ENCODE assay signal across 26 cellular contexts in genomic region chrX:84165716-84166115, GRCh38. TPM values are rescaled to one million over a fixed set of nuclear protein-coding genes. Genes with fewer than 3 reads are reported as not detected.
DNase-seq lines count a peak whose midpoint lies in the region; ATAC-seq, FAIRE-seq and TF ChIP-seq lines count a peak whose summit lies in the region.
"Had no signal": no experiment of that assay in that cellular context is flagged by ENCODE, and none has a peak within 500 bp of the region (broad histone marks: within the 10 kb centered on the region; RNA-seq: fewer than 3 reads in every experiment).

No MANE protein-coding gene starts in this region.

- H3K27ac ChIP-seq in A549 (no peak overlapping the region), fibroblast of lung (ENCODE audit: insufficient read depth, low read length) (no peak overlapping the region)
- H3K27ac ChIP-seq: 22Rv1, SJCRH30 had no signal

- H3K9me3 ChIP-seq in A549 (no peaks in the 10 kb centered on the region), fibroblast of lung (ENCODE audit: control insufficient read depth, insufficient read depth, low read depth, low read length) (no peaks in the 10 kb centered on the region)
- H3K9me3 ChIP-seq: BE2C, SJCRH30 had no signal

- H3K4me3 ChIP-seq in A549 (no peak overlapping the region), fibroblast of lung (replicated peaks in 1 of 4; ENCODE audit: control extremely low read depth in 1 of 4, insufficient read depth in 1 of 4, low read depth in 3 of 4, low read length in 4 of 4) (peak overlapping the region in 1 of 4 experiments; percentile 36)
- H3K4me3 ChIP-seq: GM12878, SJCRH30 had no signal

- 79% methylated on average over 1 of the region's 1 CpG for WGBS in A549 (ENCODE audit: missing lambda C conversion rate)

- H3K4me1 ChIP-seq in A549 (peaks cover 34% of the 10 kb centered on the region), fibroblast of lung (ENCODE audit: control insufficient read depth, extremely low read depth, insufficient read depth, low read length) (peaks cover 2% of the 10 kb centered on the region)
- H3K4me1 ChIP-seq: BE2C, SJCRH30 had no signal

- no peak for TF ChIP-seq RAD21 in A549 (conservative IDR thresholded peaks at IDR 0.05 in 1 of 2, IDR thresholded peaks at IDR 0.05 in 1 of 2)

- FAIRE-seq in A549 (lab: Jason Lieb, UNC) (no peak), H54 (lab: Jason Lieb, UNC) (no peak)
- FAIRE-seq: GM12878, RCC 7860 had no signal

- H3K27me3 ChIP-seq in fibroblast of lung (ENCODE audit: control insufficient read depth, insufficient read depth, low read length), result no peaks in the 10 kb centered on the region
- H3K27me3 ChIP-seq: BE2C, SJCRH30 had no signal

- no peak overlapping the region for H2AFZ ChIP-seq in fibroblast of lung (ENCODE audit: low read length)

- H3K4me2 ChIP-seq in A549, result peak overlapping the region; percentile 53
- peak overlapping the region; percentile 51 for H3K4me2 ChIP-seq in fibroblast of lung (ENCODE audit: extremely low read depth, insufficient read depth, low read length)

- H3K79me2 ChIP-seq in fibroblast of lung (ENCODE audit: control insufficient read depth, insufficient read depth, low read length), result no peaks in the 10 kb centered on the region

- no peak for ATAC-seq in A549
- ATAC-seq in HG03354 (IDR thresholded peaks at IDR 0.05; ENCODE audit: poor library complexity, severe bottlenecking, unreplicated experiment), result no peak
- ATAC-seq: GM12878 had no signal

- H4K20me1 ChIP-seq in fibroblast of lung (ENCODE audit: control insufficient read depth, extremely low read depth, insufficient read depth, low read length), result no peaks in the 10 kb centered on the region

- CTCF ChIA-PET in A549 (lab: Yijun Ruan, JAX), result no interaction called here

- no peaks in the 10 kb centered on the region for H3K36me3 ChIP-seq in fibroblast of lung (ENCODE audit: control insufficient read depth, insufficient read depth, low read length)
- H3K36me3 ChIP-seq: BE2C, SJCRH30 had no signal

- no peak for TF ChIP-seq EP300 in A549 (IDR thresholded peaks at IDR 0.05)

- POLR2A ChIA-PET in A549 (lab: Yijun Ruan, JAX), result no interaction called here

- TF ChIP-seq POLR2A in A549 (IDR thresholded peaks at IDR 0.05; ENCODE audit: low read length) (no peak), H54 (IDR thresholded peaks at IDR 0.05; ENCODE audit: low read depth, low read length) (no peak)

- no peak overlapping the region for H3K9ac ChIP-seq in fibroblast of lung (ENCODE audit: insufficient read depth, low read length)

- DNase-seq in A549 (ENCODE audit: low read depth in 1 of 2, low spot score in 1 of 2) (no peak), LHCN-M2 (ENCODE audit: low read depth) (peak; percentile 63), fibroblast of lung (ENCODE audit: low read depth in 2 of 2) (no peak), myocyte (ENCODE audit: low read depth) (peak; percentile 51), DMS153 (lab: John Stamatoyannopoulos, UW) (no peak), H54 (ENCODE audit: insufficient read length, low spot score) (no peak), GOT3 (lab: John Stamatoyannopoulos, UW) (no peak)
- DNase-seq: BE2C; CD4-positive, CD25-positive, alpha-beta regulatory T cell; COR-L47; DMS79 treated with DMSO at 0.1 percent for 48 hours; HCEC 1CT; Karpas-422; NCI-H1417; NCI-H1694 treated with DMSO at 0.1 percent for 48 hours; NCI-H2081 treated with DMSO at 0.1 percent for 48 hours; NCI-H2171 treated with DMSO at 0.1 percent for 48 hours; NCI-H446; NCI-H526 treated with DMSO at 0.1 percent for 48 hours; OCI-M1 had no signal

- TF ChIP-seq CTCF in A549 (IDR thresholded peaks at IDR 0.05), result no peak
- TF ChIP-seq CTCF in fibroblast of lung (conservative IDR thresholded peaks at IDR 0.05 in 1 of 2, IDR thresholded peaks at IDR 0.05 in 1 of 2; ENCODE audit: low read depth in 1 of 2, low read length in 2 of 2), result no peak

TF ChIP-seq in A549, 52 proteins besides CTCF, POLR2A, EP300 and RAD21:
- TF ChIP-seq HES2 (IDR thresholded peaks at IDR 0.05) (no peak), CEBPB (IDR thresholded peaks at IDR 0.05) (no peak), TFCP2L1 (CRISPR knock-in tag; IDR thresholded peaks at IDR 0.05) (no peak), E2F6 (IDR thresholded peaks at IDR 0.05; ENCODE audit: borderline replicate concordance, low read depth) (no peak), CBX8 (IDR thresholded peaks at IDR 0.05) (no peak), ATOH8 (CRISPR knock-in tag; IDR thresholded peaks at IDR 0.05; ENCODE audit: low read depth) (no peak), EHF (CRISPR knock-in tag; IDR thresholded peaks at IDR 0.05) (no peak), SMC3 (IDR thresholded peaks at IDR 0.05) (no peak), ZNF302 (CRISPR knock-in tag; IDR thresholded peaks at IDR 0.05) (no peak), GATA3 (IDR thresholded peaks at IDR 0.05; ENCODE audit: borderline replicate concordance) (no peak), BHLHE40 (IDR thresholded peaks at IDR 0.05; ENCODE audit: low read depth, low read length) (no peak)

RNA-seq across cellular contexts. Expression of gene RPS6KA6, which starts 22.3 kb away (rescaled TPM):
- 10.8 and 11.3 TPM in 2 replicates for polyA plus RNA-seq in A549 (2011; rRNA removed)
- 1.2 and 1.3 TPM in 2 replicates for polyA plus RNA-seq in A549 (2012; cell fraction: cytosol; rRNA removed)
- polyA plus RNA-seq in A549 (2012; cell fraction: nucleus; rRNA removed), result 1.0 and 1.4 TPM in 2 replicates
- polyA plus RNA-seq in A549 (2017; fragmentation: RNase III; extraction: RNeasy Plus Mini Kit Qiagen cat#74134 plus additional on column Dnase treatment), result 4.3 to 5.1 TPM (median 4.6 TPM) in 3 replicates
- polyA minus RNA-seq in A549 (2011; rRNA and poly(A)+ RNA removed), result 4.3 and 4.4 TPM in 2 replicates
- total RNA-seq in LHCN-M2 (2014; rRNA removed), result 1.8 and 2.1 TPM in 2 replicates
- 0.61 TPM for polyA plus RNA-seq in LHCN-M2 (2012)
- total RNA-seq in fibroblast of lung, result 3.3 and 4.5 TPM in 2 replicates
- 4.2 and 6.5 TPM in 2 replicates for polyA plus RNA-seq in fibroblast of lung
- polyA plus RNA-seq in fibroblast of lung (2012), result 2.9 and 4.9 TPM in 2 replicates
- polyA minus RNA-seq in fibroblast of lung (ENCODE audit: low replicate concordance), result 1.8 and 2.9 TPM in 2 replicates
- 3.6 and 7.7 TPM in 2 replicates for total RNA-seq in myocyte
- polyA plus RNA-seq in myocyte (2012), result 1.3 TPM
- total RNA-seq: MCF 10A had no signal

Comparison
In these comparisons a context has a peak if more than half of its experiments do, and no peak if none do; other contexts are left out.
1. DNase-seq: peak in LHCN-M2 (single experiment) and myocyte (single experiment); none in A549 (0 of 2), fibroblast of lung (0 of 2), DMS153 (single experiment), H54 (single experiment) and GOT3 (single experiment).